1 cellular context compared by ENCODE assay signal in the genomic region with DNA sequence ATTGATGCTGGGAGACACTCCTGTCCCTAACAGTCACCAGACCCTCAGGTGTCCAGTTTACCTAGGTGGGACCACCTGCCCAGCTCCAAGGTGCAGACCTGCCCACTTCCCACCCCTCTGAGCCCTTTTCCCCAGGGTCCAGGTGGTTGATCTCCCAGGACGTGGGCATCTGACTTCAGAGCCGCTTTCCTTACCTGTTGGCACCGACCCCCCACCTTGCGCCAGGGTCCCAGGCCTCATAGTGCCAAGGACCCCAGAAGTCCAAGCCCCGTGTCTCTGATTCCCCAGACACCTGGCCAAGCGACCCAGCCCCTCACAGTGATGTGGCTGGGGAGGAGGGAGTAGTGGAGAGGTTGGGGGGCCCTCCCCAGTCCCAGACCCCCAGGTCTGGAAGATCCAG.
TF ChIP-seq lines count a peak whose summit lies in the region.

No MANE protein-coding gene starts in this region.

TF ChIP-seq in HCT116, 20 proteins besides CTCF, POLR2A, EP300 and RAD21 (continued from another document):
- TF ChIP-seq EZH2 (IDR thresholded peaks at IDR 0.05): no peak
- no peak for TF ChIP-seq TCF7L2 (IDR thresholded peaks at IDR 0.05; ENCODE audit: borderline replicate concordance, extremely low read depth, insufficient read depth, insufficient read length)
- no peak for TF ChIP-seq CBX3 (IDR thresholded peaks at IDR 0.05; ENCODE audit: low read depth)
- TF ChIP-seq ELF1 (IDR thresholded peaks at IDR 0.05; ENCODE audit: borderline replicate concordance, low read depth): no peak
- TF ChIP-seq, protein P1, sequence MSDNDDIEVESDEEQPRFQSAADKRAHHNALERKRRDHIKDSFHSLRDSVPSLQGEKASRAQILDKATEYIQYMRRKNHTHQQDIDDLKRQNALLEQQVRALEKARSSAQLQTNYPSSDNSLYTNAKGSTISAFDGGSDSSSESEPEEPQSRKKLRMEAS (IDR thresholded peaks at IDR 0.05): no peak
- TF ChIP-seq, protein P2, sequence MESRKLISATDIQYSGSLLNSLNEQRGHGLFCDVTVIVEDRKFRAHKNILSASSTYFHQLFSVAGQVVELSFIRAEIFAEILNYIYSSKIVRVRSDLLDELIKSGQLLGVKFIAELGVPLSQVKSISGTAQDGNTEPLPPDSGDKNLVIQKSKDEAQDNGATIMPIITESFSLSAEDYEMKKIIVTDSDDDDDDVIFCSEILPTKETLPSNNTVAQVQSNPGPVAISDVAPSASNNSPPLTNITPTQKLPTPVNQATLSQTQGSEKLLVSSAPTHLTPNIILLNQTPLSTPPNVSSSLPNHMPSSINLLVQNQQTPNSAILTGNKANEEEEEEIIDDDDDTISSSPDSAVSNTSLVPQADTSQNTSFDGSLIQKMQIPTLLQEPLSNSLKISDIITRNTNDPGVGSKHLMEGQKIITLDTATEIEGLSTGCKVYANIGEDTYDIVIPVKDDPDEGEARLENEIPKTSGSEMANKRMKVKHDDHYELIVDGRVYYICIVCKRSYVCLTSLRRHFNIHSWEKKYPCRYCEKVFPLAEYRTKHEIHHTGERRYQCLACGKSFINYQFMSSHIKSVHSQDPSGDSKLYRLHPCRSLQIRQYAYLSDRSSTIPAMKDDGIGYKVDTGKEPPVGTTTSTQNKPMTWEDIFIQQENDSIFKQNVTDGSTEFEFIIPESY (IDR thresholded peaks at IDR 0.05; ENCODE audit: extremely low read depth, insufficient replicate concordance, low read length): no peak
- TF ChIP-seq SP1 (IDR thresholded peaks at IDR 0.05; ENCODE audit: low read depth): no peak
